Comparison of ENCODE assay signal across 16 cellular contexts in genomic region chr1:8681317-8681650, GRCh38.
DNase-seq lines count a peak whose midpoint lies in the region; ATAC-seq and TF ChIP-seq lines count a peak whose summit lies in the region.
"Had no signal": no experiment of that assay in that cellular context is flagged by ENCODE, and none has a peak within 500 bp of the region (broad histone marks: within the 10 kb centered on the region; RNA-seq: fewer than 3 reads in every experiment).

No MANE protein-coding gene starts in this region.

- no peak for TF ChIP-seq CTCF in Panc1 (IDR thresholded peaks at IDR 0.05)
- no peak for TF ChIP-seq CTCF in fibroblast of villous mesenchyme (IDR thresholded peaks at IDR 0.05; ENCODE audit: insufficient read depth, low read depth, low read length)
- TF ChIP-seq CTCF in ovary (IDR thresholded peaks at IDR 0.05) = no peak
- no peak for TF ChIP-seq CTCF in lower leg skin (IDR thresholded peaks at IDR 0.05)

- H3K36me3 ChIP-seq in Panc1 (ENCODE audit: control insufficient read depth, insufficient read depth, low read length) (no peaks in the 10 kb centered on the region), stomach smooth muscle (ENCODE audit: control insufficient read depth in 2 of 2, insufficient read depth in 2 of 2, low read length in 2 of 2) (no peaks in the 10 kb centered on the region), ovary (no peaks in the 10 kb centered on the region), aorta (ENCODE audit: control insufficient read depth in 1 of 2, insufficient read depth in 2 of 2, low read length in 1 of 2) (no peaks in the 10 kb centered on the region)
- H3K36me3 ChIP-seq: Peyer's patch had no signal

- TF ChIP-seq POLR2A in ovary (IDR thresholded peaks at IDR 0.05) (no peak), lower leg skin (IDR thresholded peaks at IDR 0.05) (no peak)

- H3K9me3 Mint-ChIP-seq in activated naive CD8-positive, alpha-beta T cell treated with anti-CD3 and anti-CD28 coated beads, Interleukin-2, amount 10 ng/mL, durations not matched to agents 7 days and 5 days = no peaks in the 10 kb centered on the region
- H3K9me3 Mint-ChIP-seq in activated naive CD8-positive, alpha-beta T cell treated with anti-CD3 and anti-CD28 coated beads, Interleukin-2, amount 50 U/mL, for 24 hours = no peaks in the 10 kb centered on the region
- H3K9me3 Mint-ChIP-seq: activated naive CD4-positive, alpha-beta T cell treated with anti-CD3 and anti-CD28 coated beads, Interleukin-2, amount 50 U/mL, for 24 hours; dendritic cell treated with granulocyte-macrophage colony-stimulating factor and Interleukin-4, amounts not matched to agents 40 ng/mL and 50 ng/mL, for 4 days; stimulated activated memory B cell treated with anti-CD40 and anti-IgM and Interleukin-4, amounts not matched to agents 10 μg/mL and 1 μg/mL and 100 μg/mL, for 72 hours had no signal

- peaks cover 11% of the 10 kb centered on the region for H3K36me3 Mint-ChIP-seq in activated naive CD8-positive, alpha-beta T cell treated with anti-CD3 and anti-CD28 coated beads, Interleukin-2, amount 10 ng/mL, durations not matched to agents 7 days and 5 days
- H3K36me3 Mint-ChIP-seq in activated naive CD8-positive, alpha-beta T cell treated with anti-CD3 and anti-CD28 coated beads, Interleukin-2, amount 50 U/mL, for 24 hours (ENCODE audit: low read depth) = peaks cover 10% of the 10 kb centered on the region
- H3K36me3 Mint-ChIP-seq: activated naive CD4-positive, alpha-beta T cell treated with anti-CD3 and anti-CD28 coated beads, Interleukin-2, amount 50 U/mL, for 24 hours; stimulated activated memory B cell treated with anti-CD40 and anti-IgM and Interleukin-4, amounts not matched to agents 10 μg/mL and 1 μg/mL and 100 μg/mL, for 72 hours had no signal

- H3K9ac ChIP-seq in stomach smooth muscle (ENCODE audit: low read length in 2 of 2) = peak overlapping the region in 1 of 2 donors; percentile 57

- no peaks in the 10 kb centered on the region for H3K9me3 ChIP-seq in Panc1 (ENCODE audit: control insufficient read depth, insufficient read depth, low read depth, low read length)
- H3K9me3 ChIP-seq in stomach smooth muscle (ENCODE audit: control insufficient read depth in 2 of 2, low read length in 2 of 2) = no peaks in the 10 kb centered on the region
- H3K9me3 ChIP-seq in ovary = no peaks in the 10 kb centered on the region
- no peaks in the 10 kb centered on the region for H3K9me3 ChIP-seq in aorta (ENCODE audit: control insufficient read depth, low read length)
- H3K9me3 ChIP-seq: Peyer's patch had no signal

- peaks cover 17% of the 10 kb centered on the region for H3K4me1 Mint-ChIP-seq in activated naive CD8-positive, alpha-beta T cell treated with anti-CD3 and anti-CD28 coated beads, Interleukin-2, amount 10 ng/mL, durations not matched to agents 7 days and 5 days
- H3K4me1 Mint-ChIP-seq in activated naive CD8-positive, alpha-beta T cell treated with anti-CD3 and anti-CD28 coated beads, Interleukin-2, amount 50 U/mL, for 24 hours = peaks cover 32% of the 10 kb centered on the region

- no peaks in the 10 kb centered on the region for H3K27me3 Mint-ChIP-seq in activated naive CD8-positive, alpha-beta T cell treated with anti-CD3 and anti-CD28 coated beads, Interleukin-2, amount 10 ng/mL, durations not matched to agents 7 days and 5 days
- no peaks in the 10 kb centered on the region for H3K27me3 Mint-ChIP-seq in activated naive CD8-positive, alpha-beta T cell treated with anti-CD3 and anti-CD28 coated beads, Interleukin-2, amount 50 U/mL, for 24 hours
- H3K27me3 Mint-ChIP-seq: activated naive CD4-positive, alpha-beta T cell treated with anti-CD3 and anti-CD28 coated beads, Interleukin-2, amount 50 U/mL, for 24 hours; dendritic cell treated with granulocyte-macrophage colony-stimulating factor and Interleukin-4, amounts not matched to agents 40 ng/mL and 50 ng/mL, for 4 days; stimulated activated memory B cell treated with anti-CD40 and anti-IgM and Interleukin-4, amounts not matched to agents 10 μg/mL and 1 μg/mL and 100 μg/mL, for 72 hours had no signal

- no peak for TF ChIP-seq EP300 in ovary (IDR thresholded peaks at IDR 0.05)

- H3K27ac Mint-ChIP-seq in activated naive CD8-positive, alpha-beta T cell treated with anti-CD3 and anti-CD28 coated beads, Interleukin-2, amount 10 ng/mL, durations not matched to agents 7 days and 5 days = no peak overlapping the region
- H3K27ac Mint-ChIP-seq in activated naive CD8-positive, alpha-beta T cell treated with anti-CD3 and anti-CD28 coated beads, Interleukin-2, amount 50 U/mL, for 24 hours = no peak overlapping the region
- H3K27ac Mint-ChIP-seq: activated CD8-positive, alpha-beta T cell treated with anti-CD3 and anti-CD28 coated beads, Interleukin-2, amount 10 ng/mL, durations not matched to agents 7 days and 5 days; activated naive CD4-positive, alpha-beta T cell treated with anti-CD3 and anti-CD28 coated beads, Interleukin-2, amount 50 U/mL, for 24 hours; dendritic cell treated with granulocyte-macrophage colony-stimulating factor and Interleukin-4, amounts not matched to agents 40 ng/mL and 50 ng/mL, for 4 days; stimulated activated memory B cell treated with anti-CD40 and anti-IgM and Interleukin-4, amounts not matched to agents 10 μg/mL and 1 μg/mL and 100 μg/mL, for 72 hours had no signal

- POLR2A ChIA-PET in activated naive CD8-positive, alpha-beta T cell treated with anti-CD3 and anti-CD28 coated beads, Interleukin-2, amount 10 ng/mL, durations not matched to agents 7 days and 5 days (lab: Charles Lee) = no interaction called here
- POLR2A ChIA-PET in Panc1 (lab: Charles Lee) = interaction anchor here (0.5 to 0.8 kb wide), 2 partner anchors 20 to 197 kb away, joined by 3 read pairs; partner anchors contain the start of gene ENO1

- in situ Hi-C loops in Panc1 (cut with HindIII; ENCODE audit: low pct_unique_long_range_greater_than_20kb, low sequenced_read_pairs) = no loop called here

- H3K4me1 ChIP-seq in Panc1 (ENCODE audit: control insufficient read depth, insufficient read depth, low read length) (peaks cover 46% of the 10 kb centered on the region), stomach smooth muscle (ENCODE audit: control insufficient read depth, insufficient read depth, low read length) (no peaks in the 10 kb centered on the region), ovary (ENCODE audit: insufficient read depth) (peaks cover 5% of the 10 kb centered on the region), aorta (ENCODE audit: control insufficient read depth in 1 of 2, insufficient read depth in 2 of 2, low read length in 2 of 2) (no peaks in the 10 kb centered on the region)

- intact Hi-C loops in Panc1 (cut with micrococcal nuclease; ENCODE audit: unreplicated experiment) (no loop called here), ovary (cut with DNase I) (no loop called here), lower leg skin (cut with DNase I; ENCODE audit: low total_unique reads) (no loop called here), aorta (cut with DNase I) (no loop called here)

- WGBS in ovary, 3 donors = 55 to 72% (median 70%) methylated on average over 2 of the region's 2 CpGs
- 74 to 82% methylated on average over 2 of the region's 2 CpGs for WGBS in lower leg skin, 2 donors
- 81 to 84% methylated on average over 2 of the region's 2 CpGs for WGBS in aorta, 2 donors

- no peak for DNase-seq in activated naive CD8-positive, alpha-beta T cell treated with anti-CD3 and anti-CD28 coated beads, Interleukin-2, amount 10 ng/mL, durations not matched to agents 7 days and 5 days
- DNase-seq in activated naive CD8-positive, alpha-beta T cell treated with anti-CD3 and anti-CD28 coated beads, Interleukin-2, amount 50 U/mL, for 24 hours = no peak
- DNase-seq in Panc1 (ENCODE audit: low read depth, low spot score) (no peak), fibroblast of villous mesenchyme (ENCODE audit: low read depth) (no peak), ovary (no peak), lower leg skin (ENCODE audit: low spot score in 2 of 2) (no peak), aorta (no peak)
- DNase-seq: activated CD8-positive, alpha-beta T cell treated with anti-CD3 and anti-CD28 coated beads, Interleukin-2, amount 10 ng/mL, durations not matched to agents 7 days and 5 days; DND-41; Peyer's patch; stimulated activated CD4-positive, alpha-beta T cell treated with anti-CD3 and anti-CD28 coated beads, Interleukin-2, amount 100 ng/mL, for 48 hours had no signal

- ATAC-seq in activated naive CD8-positive, alpha-beta T cell treated with anti-CD3 and anti-CD28 coated beads, Interleukin-2, amount 10 ng/mL, durations not matched to agents 7 days and 5 days (ENCODE audit: low read depth) = no peak
- ATAC-seq in activated naive CD8-positive, alpha-beta T cell treated with anti-CD3 and anti-CD28 coated beads, Interleukin-2, amount 50 U/mL, for 24 hours = no peak
- no peak for ATAC-seq in Panc1
- no peak for ATAC-seq in aorta (ENCODE audit: low FRiP score)
- ATAC-seq: activated CD8-positive, alpha-beta T cell treated with anti-CD3 and anti-CD28 coated beads, Interleukin-2, amount 10 ng/mL, durations not matched to agents 7 days and 5 days; HCT116; stimulated activated memory B cell treated with anti-CD40 and anti-IgM and Interleukin-4, amounts not matched to agents 10 μg/mL and 1 μg/mL and 100 μg/mL, for 72 hours had no signal

- H3K27ac ChIP-seq in Panc1 (ENCODE audit: low read length) (peak overlapping the region; percentile 60), stomach smooth muscle (ENCODE audit: low read length) (no peak overlapping the region), ovary (no peak overlapping the region), aorta (ENCODE audit: low read depth in 1 of 2, low read length in 2 of 2) (no peak overlapping the region)

- H3K4me3 ChIP-seq in Panc1 (ENCODE audit: low read depth in 2 of 2, low read length in 2 of 2) (peak overlapping the region; percentile 7 to 42; a peak in 3 of 4 replicates), fibroblast of villous mesenchyme (ENCODE audit: low read depth, low read length) (peak overlapping the region; percentile 34), stomach smooth muscle (ENCODE audit: low read length in 2 of 2) (peak overlapping the region; percentile 47 to 54), ovary (no peak overlapping the region), lower leg skin (ENCODE audit: low read depth, poor library complexity, severe bottlenecking) (no peak overlapping the region), aorta (ENCODE audit: low read length in 2 of 2) (no peak overlapping the region)

- H3K4me3 Mint-ChIP-seq in activated naive CD8-positive, alpha-beta T cell treated with anti-CD3 and anti-CD28 coated beads, Interleukin-2, amount 10 ng/mL, durations not matched to agents 7 days and 5 days = peak overlapping the region; percentile 30
- H3K4me3 Mint-ChIP-seq in activated naive CD8-positive, alpha-beta T cell treated with anti-CD3 and anti-CD28 coated beads, Interleukin-2, amount 50 U/mL, for 24 hours = no peak overlapping the region
- H3K4me3 Mint-ChIP-seq: activated CD8-positive, alpha-beta T cell treated with anti-CD3 and anti-CD28 coated beads, Interleukin-2, amount 10 ng/mL, durations not matched to agents 7 days and 5 days; activated naive CD4-positive, alpha-beta T cell treated with anti-CD3 and anti-CD28 coated beads, Interleukin-2, amount 50 U/mL, for 24 hours; dendritic cell treated with granulocyte-macrophage colony-stimulating factor and Interleukin-4, amounts not matched to agents 40 ng/mL and 50 ng/mL, for 4 days; stimulated activated memory B cell treated with anti-CD40 and anti-IgM and Interleukin-4, amounts not matched to agents 10 μg/mL and 1 μg/mL and 100 μg/mL, for 72 hours had no signal

- CTCF ChIA-PET in Panc1 (lab: Charles Lee) = no interaction called here

- no TSS peak for BruUV-seq in Panc1 (replicated peaks; lab: Mats Ljungman, UMichigan)

- no peaks in the 10 kb centered on the region for H3K27me3 ChIP-seq in Panc1 (ENCODE audit: control insufficient read depth, insufficient read depth, low read length)
- no peaks in the 10 kb centered on the region for H3K27me3 ChIP-seq in stomach smooth muscle (ENCODE audit: control insufficient read depth in 1 of 2, insufficient read depth in 2 of 2, low read length in 2 of 2)
- H3K27me3 ChIP-seq in ovary = no peaks in the 10 kb centered on the region
- no peaks in the 10 kb centered on the region for H3K27me3 ChIP-seq in aorta (ENCODE audit: control insufficient read depth in 1 of 2, insufficient read depth in 2 of 2, low read length in 1 of 2)
- H3K27me3 ChIP-seq: Peyer's patch had no signal

Comparison
In these comparisons a context has a peak if more than half of its experiments do, and no peak if none do; other contexts are left out.
1. H3K4me3 ChIP-seq: peak in Panc1 (2 of 2), fibroblast of villous mesenchyme (single experiment) and stomach smooth muscle (2 of 2); none in ovary (single experiment), lower leg skin (single experiment) and aorta (0 of 2).